Comparison of ENCODE assay signal across 26 cellular contexts in the genomic region with DNA sequence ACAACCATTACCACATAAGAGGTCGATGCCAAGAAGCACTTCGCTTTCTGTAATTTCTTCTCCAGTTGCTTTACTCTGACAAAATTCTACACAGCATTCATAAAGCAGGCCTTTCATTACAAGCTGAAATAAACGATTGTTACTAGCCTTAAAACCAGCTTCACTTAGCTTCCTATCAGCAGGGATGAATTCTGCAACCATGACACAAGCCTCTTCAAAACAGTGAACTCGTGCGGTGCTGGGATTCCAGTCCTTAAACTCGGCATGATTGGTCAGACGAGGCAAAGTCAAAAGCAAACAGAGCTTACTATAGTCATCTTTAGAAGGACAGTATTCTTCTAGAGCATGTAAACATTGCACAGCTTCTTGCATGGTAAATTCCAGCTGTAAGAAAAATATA. TPM values are rescaled to one million over a fixed set of nuclear protein-coding genes. Genes with fewer than 3 reads are reported as not detected.
DNase-seq lines count a peak whose midpoint lies in the region; FAIRE-seq and TF ChIP-seq lines count a peak whose summit lies in the region.
"Had no signal": no experiment of that assay in that cellular context is flagged by ENCODE, and none has a peak within 500 bp of the region (broad histone marks: within the 10 kb centered on the region; RNA-seq: fewer than 3 reads in every experiment).

No MANE protein-coding gene starts in this region.

- H3K36me3 ChIP-seq in mammary epithelial cell (ENCODE audit: insufficient read depth, low read length), result peaks cover 15% of the 10 kb centered on the region
- H3K36me3 ChIP-seq in breast epithelium, result no peaks in the 10 kb centered on the region

- TF ChIP-seq CTCF in mammary epithelial cell (conservative IDR thresholded peaks at IDR 0.05 in 1 of 2, IDR thresholded peaks at IDR 0.05 in 1 of 2; ENCODE audit: extremely low read depth in 1 of 2, insufficient read depth in 1 of 2, low read depth in 1 of 2, low read length in 2 of 2), result no peak
- TF ChIP-seq CTCF in breast epithelium (IDR thresholded peaks at IDR 0.05), result no peak
- TF ChIP-seq CTCF in dorsolateral prefrontal cortex (IDR thresholded peaks at IDR 0.05 in 54 of 56, conservative IDR thresholded peaks at IDR 0.05 in 2 of 56; ENCODE audit: low read depth in 1 of 56, partially characterized antibody in 56 of 56), result no peak

- no peaks in the 10 kb centered on the region for H3K79me2 ChIP-seq in mammary epithelial cell (ENCODE audit: insufficient read depth, low read length)

- H3K9ac ChIP-seq in mammary epithelial cell (ENCODE audit: insufficient read depth, low read length), result no peak overlapping the region

- H3K9me3 ChIP-seq in mammary epithelial cell (replicated peaks; ENCODE audit: insufficient read depth, low read length) (no peaks in the 10 kb centered on the region), breast epithelium (no peaks in the 10 kb centered on the region)

- TSS peak; percentile 44 for BruUV-seq in mammary epithelial cell (replicated peaks; lab: Mats Ljungman, UMichigan)

- no peaks in the 10 kb centered on the region for H4K20me1 ChIP-seq in mammary epithelial cell (ENCODE audit: insufficient read depth, low read length)

- dilution Hi-C loops in mammary epithelial cell (cut with HindIII; ENCODE audit: low sequenced_read_pairs), result loop anchor here (5.0 kb wide), 1 partner anchor 106 kb away; no protein-coding TSS in a partner anchor

- no peak overlapping the region for H2AFZ ChIP-seq in mammary epithelial cell (ENCODE audit: low read depth, low read length)

- WGBS in mammary epithelial cell (ENCODE audit: low coverage, missing lambda C conversion rate), result 97% methylated on average over 7 of the region's 7 CpGs

- no peak overlapping the region for H3K27ac ChIP-seq in mammary epithelial cell (ENCODE audit: insufficient read depth, low read depth, low read length)
- H3K27ac ChIP-seq in breast epithelium, result no peak overlapping the region
- H3K27ac ChIP-seq in dorsolateral prefrontal cortex, result peak overlapping the region in 56 of 59 donors; percentile 5 to 85 (median 68)
- H3K27ac ChIP-seq: 22Rv1 had no signal

- TF ChIP-seq POLR2A in breast epithelium (IDR thresholded peaks at IDR 0.05) (no peak), H54 (IDR thresholded peaks at IDR 0.05; ENCODE audit: low read depth, low read length) (no peak)

- FAIRE-seq in H54 (lab: Jason Lieb, UNC), result no peak
- FAIRE-seq: K562 had no signal

- in situ Hi-C loops in mammary epithelial cell (cut with MboI; ENCODE audit: low sequenced_read_pairs in 2 of 2), result no loop called here
- in situ Hi-C loops in G401 (cut with HindIII; ENCODE audit: low sequenced_read_pairs), result no loop called here

- H3K27me3 ChIP-seq in mammary epithelial cell (ENCODE audit: insufficient read depth, low read length) (no peaks in the 10 kb centered on the region), breast epithelium (no peaks in the 10 kb centered on the region), dorsolateral prefrontal cortex (no peaks in the 10 kb centered on the region)

- intact Hi-C loops in mammary epithelial cell (cut with micrococcal nuclease), result no loop called here
- intact Hi-C loops in breast epithelium (cut with DNase I; ENCODE audit: low total_unique reads), result no loop called here
- intact Hi-C loops in dorsolateral prefrontal cortex (cut with DNase I), result no loop called here

- H3K4me2 ChIP-seq in mammary epithelial cell (ENCODE audit: insufficient read depth, low read depth, low read length), result no peak overlapping the region

- CTCF ChIA-PET in mammary epithelial cell (lab: Charles Lee; ENCODE audit: low non-redundant PET), result no interaction called here

- no peak for DNase-seq in mammary epithelial cell
- DNase-seq in breast epithelium (ENCODE audit: low spot score in 2 of 2), result no peak
- DNase-seq in dorsolateral prefrontal cortex, result no peak
- DNase-seq in midbrain (lab: John Stamatoyannopoulos, UW), result peak; percentile 30
- no peak for DNase-seq in Kasumi-1 (lab: John Stamatoyannopoulos, UW)
- no peak for DNase-seq in H54 (ENCODE audit: insufficient read length, low spot score)
- no peak for DNase-seq in G401 (ENCODE audit: low spot score)
- no peak for DNase-seq in NCI-H146 treated with DMSO at 0.1 percent for 48 hours (lab: John Stamatoyannopoulos, UW; ENCODE audit: unreplicated experiment)
- DNase-seq: ACHN; Calu3; CD8-positive, alpha-beta T cell; DMS153; GF-D8; H9; HFFc6; MM.1S; NCI-H1048; NCI-H1417 treated with DMSO at 0.1 percent for 48 hours; NCI-H187 treated with DMSO at 0.1 percent for 48 hours; NCI-H2107; NCI-H446 treated with DMSO at 0.1 percent for 48 hours; NCI-H526 treated with DMSO at 0.1 percent for 48 hours; RPMI8226; SHP77 had no signal

- H3K4me3 ChIP-seq in mammary epithelial cell (replicated peaks in 1 of 3; ENCODE audit: insufficient read depth in 1 of 3, low read depth in 2 of 3, low read length in 3 of 3) (no peak overlapping the region), breast epithelium (no peak overlapping the region), dorsolateral prefrontal cortex (peak overlapping the region in 5 of 59 donors; percentile 2 to 29 (median 10))
- H3K4me3 ChIP-seq: K562 had no signal

- H3K4me1 ChIP-seq in mammary epithelial cell (ENCODE audit: insufficient read depth, low read length), result no peaks in the 10 kb centered on the region
- H3K4me1 ChIP-seq in breast epithelium, result no peaks in the 10 kb centered on the region

RNA-seq across cellular contexts. Expression of a gene that starts 30.6 kb away (rescaled TPM):
- total RNA-seq in mammary epithelial cell (10 to 100 TPM; 24.3 to 45.5 TPM), breast epithelium (10 to 100 TPM; 12.3 to 16.8 (median 13.8) TPM), dorsolateral prefrontal cortex (100 to 1,000 TPM in 100 of 120 experiments, 10 to 100 TPM in 20; 66.3 to 166 (median 128) TPM)
- polyA plus RNA-seq in mammary epithelial cell, result 13.9 TPM
- polyA minus RNA-seq in mammary epithelial cell, result 10.2 TPM
- 5.4 and 7.1 TPM in 2 replicates for total RNA-seq in G401 (2014; rRNA removed; shearing (Covaris generic))

RNA-seq across cellular contexts. Expression of a gene that starts 48.1 kb away (rescaled TPM):
- 10 to 100 TPM; 20.3 to 26.3 TPM for total RNA-seq in mammary epithelial cell
- 12.6 TPM for polyA plus RNA-seq in mammary epithelial cell
- polyA minus RNA-seq in mammary epithelial cell, result 8.7 TPM
- 10 to 100 TPM; 29.5 to 31.8 (median 29.7) TPM for total RNA-seq in breast epithelium
- total RNA-seq in dorsolateral prefrontal cortex, result 10 to 100 TPM; 30.4 to 58.6 (median 44.3) TPM
- total RNA-seq in G401 (2014; rRNA removed; shearing (Covaris generic)), result 16.6 and 34.7 TPM in 2 replicates

Comparison
In these comparisons a context has a peak if more than half of its experiments do, and no peak if none do; other contexts are left out.
1. H3K27ac ChIP-seq: peak in dorsolateral prefrontal cortex (56 of 59); none in mammary epithelial cell (single experiment) and breast epithelium (0 of 2).